In genomic region chr10:77554996-77555397, GRCh38 we compare ENCODE assay signal across 15 cellular contexts.
DNase-seq lines count a peak whose midpoint lies in the region; ATAC-seq and TF ChIP-seq lines count a peak whose summit lies in the region.
"Had no signal": no experiment of that assay in that cellular context is flagged by ENCODE, and none has a peak within 500 bp of the region (broad histone marks: within the 10 kb centered on the region; RNA-seq: fewer than 3 reads in every experiment).

No MANE protein-coding gene starts in this region.

- no peak overlapping the region for H3K4me3 ChIP-seq in ACC112 (ENCODE audit: low read depth, low read length)
- no peak overlapping the region for H3K4me3 ChIP-seq in esophagus (ENCODE audit: low read depth in 1 of 2, low read length in 2 of 2)
- peak overlapping the region in 1 of 2 experiments; percentile 4 for H3K4me3 ChIP-seq in neutrophil (ENCODE audit: low read depth in 1 of 2, low read length in 1 of 2)
- no peak overlapping the region for H3K4me3 ChIP-seq in ovary
- H3K4me3 ChIP-seq: SJCRH30 had no signal

- no peak for TF ChIP-seq POLR2A in ovary (IDR thresholded peaks at IDR 0.05)

- H3K36me3 ChIP-seq in ACC112 (ENCODE audit: insufficient read depth, low read length) (no peaks in the 10 kb centered on the region), esophagus (ENCODE audit: control insufficient read depth in 2 of 2, insufficient read depth in 2 of 2, low read length in 1 of 2) (no peaks in the 10 kb centered on the region), neutrophil (no peaks in the 10 kb centered on the region), ovary (no peaks in the 10 kb centered on the region)
- H3K36me3 ChIP-seq: BE2C, SJCRH30 had no signal

- DNase-seq in OCI-M1 (lab: John Stamatoyannopoulos, UW) (peak; percentile 93), ovary (no peak)
- DNase-seq: activated CD4-positive, alpha-beta T cell treated with anti-CD3 and anti-CD28 coated beads, Interleukin-2, amount 10 ng/mL, durations not matched to agents 24 days and 14 days; activated naive CD4-positive, alpha-beta T cell treated with Interleukin-2 at 50 U/mL for 16 hours; BE2C; naive B cell; NCI-H446 treated with DMSO at 0.1 percent for 48 hours; SJCRH30 had no signal

- TF ChIP-seq CTCF in neutrophil (IDR thresholded peaks at IDR 0.05) (no peak), ovary (IDR thresholded peaks at IDR 0.05) (no peak)

- no peak overlapping the region for H2AFZ ChIP-seq in ACC112 (ENCODE audit: low read length, unreplicated experiment)

- H3K9me3 ChIP-seq in esophagus (ENCODE audit: control insufficient read depth in 2 of 2, insufficient read depth in 1 of 2, low read depth in 1 of 2, low read length in 1 of 2) (no peaks in the 10 kb centered on the region), neutrophil (no peaks in the 10 kb centered on the region), ovary (no peaks in the 10 kb centered on the region)
- H3K9me3 ChIP-seq: BE2C, SJCRH30 had no signal

- ATAC-seq in GM18498 (IDR thresholded peaks at IDR 0.05; ENCODE audit: unreplicated experiment) (no peak), SK-N-SH treated with all-trans-retinoic acid at 6 μM for 48 hours (no peak), GM18519 (IDR thresholded peaks at IDR 0.05; ENCODE audit: low FRiP score, unreplicated experiment) (no peak)
- ATAC-seq: stimulated activated memory B cell treated with anti-CD40 and anti-IgM and Interleukin-4, amounts not matched to agents 10 μg/mL and 1 μg/mL and 100 μg/mL, for 72 hours had no signal

- intact Hi-C loops in ovary (cut with DNase I) = no loop called here

- no peaks in the 10 kb centered on the region for H3K27me3 ChIP-seq in ACC112 (ENCODE audit: insufficient read depth, low read length)
- H3K27me3 ChIP-seq in esophagus (ENCODE audit: control insufficient read depth in 1 of 2, insufficient read depth in 2 of 2, low read length in 2 of 2) = no peaks in the 10 kb centered on the region
- H3K27me3 ChIP-seq in neutrophil = no peaks in the 10 kb centered on the region
- no peaks in the 10 kb centered on the region for H3K27me3 ChIP-seq in ovary
- H3K27me3 ChIP-seq: BE2C had no signal

- 67 to 69% methylated on average over 7 of the region's 7 CpGs for WGBS in esophagus, 2 donors
- 75 to 86% (median 80%) methylated on average over 7 of the region's 7 CpGs for WGBS in ovary, 3 donors

- no peak for TF ChIP-seq EP300 in ovary (IDR thresholded peaks at IDR 0.05)

- H3K4me1 ChIP-seq in ACC112 (ENCODE audit: control insufficient read depth, insufficient read depth, low read length, unreplicated experiment) (peaks cover 7% of the 10 kb centered on the region), esophagus (ENCODE audit: control insufficient read depth in 2 of 2, insufficient read depth in 2 of 2, low read length in 1 of 2) (peaks cover 0 to 7% of the 10 kb centered on the region in 2 donors), neutrophil (ENCODE audit: control insufficient read depth in 1 of 2, insufficient read depth in 1 of 2, low read depth in 1 of 2, low read length in 1 of 2) (peaks cover 43 to 63% of the 10 kb centered on the region in 2 experiments), ovary (ENCODE audit: insufficient read depth) (peaks cover 2% of the 10 kb centered on the region)
- H3K4me1 ChIP-seq: SJCRH30 had no signal

- 0 out of 2 replicates have a peak overlapping the region, but pooled peaks have one; percentile 4 for H3K27ac ChIP-seq in ACC112 (ENCODE audit: low read depth, low read length)
- H3K27ac ChIP-seq in esophagus (ENCODE audit: low read depth in 2 of 2, low read length in 1 of 2) = peak overlapping the region; percentile 55 to 73
- H3K27ac ChIP-seq in neutrophil = peak overlapping the region; percentile 87
- H3K27ac ChIP-seq in ovary = no peak overlapping the region
- H3K27ac ChIP-seq: SJCRH30 had no signal

- no peaks in the 10 kb centered on the region for H3K79me2 ChIP-seq in ACC112 (ENCODE audit: control insufficient read depth, insufficient read depth, low read length, unreplicated experiment)

TF ChIP-seq in SK-N-SH treated with all-trans-retinoic acid at 6 μM for 48 hours, 23 proteins besides CTCF, POLR2A, EP300 and RAD21:
- TF ChIP-seq TOX (CRISPR knock-in tag; IDR thresholded peaks at IDR 0.05; ENCODE audit: borderline replicate concordance) = no peak
- no peak for TF ChIP-seq TCF4 (CRISPR knock-in tag; IDR thresholded peaks at IDR 0.05; ENCODE audit: borderline replicate concordance)
- TF ChIP-seq, protein P1, sequence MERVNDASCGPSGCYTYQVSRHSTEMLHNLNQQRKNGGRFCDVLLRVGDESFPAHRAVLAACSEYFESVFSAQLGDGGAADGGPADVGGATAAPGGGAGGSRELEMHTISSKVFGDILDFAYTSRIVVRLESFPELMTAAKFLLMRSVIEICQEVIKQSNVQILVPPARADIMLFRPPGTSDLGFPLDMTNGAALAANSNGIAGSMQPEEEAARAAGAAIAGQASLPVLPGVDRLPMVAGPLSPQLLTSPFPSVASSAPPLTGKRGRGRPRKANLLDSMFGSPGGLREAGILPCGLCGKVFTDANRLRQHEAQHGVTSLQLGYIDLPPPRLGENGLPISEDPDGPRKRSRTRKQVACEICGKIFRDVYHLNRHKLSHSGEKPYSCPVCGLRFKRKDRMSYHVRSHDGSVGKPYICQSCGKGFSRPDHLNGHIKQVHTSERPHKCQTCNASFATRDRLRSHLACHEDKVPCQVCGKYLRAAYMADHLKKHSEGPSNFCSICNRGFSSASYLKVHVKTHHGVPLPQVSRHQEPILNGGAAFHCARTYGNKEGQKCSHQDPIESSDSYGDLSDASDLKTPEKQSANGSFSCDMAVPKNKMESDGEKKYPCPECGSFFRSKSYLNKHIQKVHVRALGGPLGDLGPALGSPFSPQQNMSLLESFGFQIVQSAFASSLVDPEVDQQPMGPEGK (CRISPR knock-in tag; IDR thresholded peaks at IDR 0.05; ENCODE audit: borderline replicate concordance) = no peak
TF ChIP-seq in SK-N-SH treated with all-trans-retinoic acid at 6 μM for 48 hours: peak in this region for 0.

Comparison
In these comparisons a context has a peak if more than half of its experiments do, and no peak if none do; other contexts are left out.
1. H3K27ac ChIP-seq: peak in ACC112 (single experiment), esophagus (2 of 2) and neutrophil (single experiment); none in ovary (0 of 2).